Comparison of ENCODE assay signal across 32 cellular contexts in genomic region chr13:58827904-58828303, GRCh38.
"Had no signal": no experiment of that assay in that cellular context is flagged by ENCODE, and none has a peak within 500 bp of the region (broad histone marks: within the 10 kb centered on the region; RNA-seq: fewer than 3 reads in every experiment).

No MANE protein-coding gene starts in this region.

- H3K4me3 ChIP-seq: adrenal gland, ascending aorta, body of pancreas, breast epithelium, cardiac muscle cell had no signal

- H3K9me3 ChIP-seq: adrenal gland, ascending aorta, body of pancreas had no signal

- H3K27ac ChIP-seq: adrenal gland, ascending aorta, body of pancreas, brain microvascular endothelial cell, breast epithelium, cardiac muscle cell had no signal

- ATAC-seq: activated naive CD4-positive, alpha-beta T cell treated with anti-CD3 and anti-CD28 coated beads, Interleukin-2, amount 50 U/mL, for 72 hours; activated naive CD8-positive, alpha-beta T cell treated with anti-CD3 and anti-CD28 coated beads, Interleukin-2, amount 50 U/mL, for 24 hours; activated T-cell treated with anti-CD3 and anti-CD28 coated beads, Interleukin-2, amount 50 U/mL, for 4 hours; activated T-cell treated with anti-CD3 and anti-CD28 coated beads, Interleukin-2, amount 50 U/mL, for 72 hours; activated T-helper 17 cell treated with anti-CD3 and anti-CD28 coated beads, Interleukin-2, amount 50 U/mL, for 72 hours; body of pancreas had no signal

- DNase-seq: activated effector memory CD4-positive, alpha-beta T cell treated with anti-CD3 and anti-CD28 coated beads, Interleukin-2, amount 50 U/mL, for 16 hours; activated effector memory CD4-positive, alpha-beta T cell treated with Interleukin-2 at 50 U/mL for 16 hours; activated gamma-delta T cell; activated gamma-delta T cell treated with Interleukin-2 at 50 U/mL for 16 hours; activated naive CD4-positive, alpha-beta T cell; activated naive CD4-positive, alpha-beta T cell treated with anti-CD3 and anti-CD28 coated beads for 36 hours; activated naive CD4-positive, alpha-beta T cell treated with anti-CD3 and anti-CD28 coated beads, Interleukin-2, amount 10 ng/mL, durations not matched to agents 7 days and 5 days; activated naive CD4-positive, alpha-beta T cell treated with anti-CD3 and anti-CD28 coated beads, Interleukin-2, amount 50 U/mL, for 16 hours; activated naive CD4-positive, alpha-beta T cell treated with Interleukin-2 at 50 U/mL for 16 hours; activated naive CD8-positive, alpha-beta T cell treated with anti-CD3 and anti-CD28 coated beads for 36 hours; activated naive CD8-positive, alpha-beta T cell treated with anti-CD3 and anti-CD28 coated beads, Interleukin-2, amount 10 ng/mL, durations not matched to agents 7 days and 5 days; activated naive CD8-positive, alpha-beta T cell treated with anti-CD3 and anti-CD28 coated beads, Interleukin-2, amount 50 U/mL, for 24 hours; activated T-cell treated with anti-CD3 and anti-CD28 coated beads, Interleukin-2, amount 50 U/mL, for 1 hour; activated T-cell treated with anti-CD3 and anti-CD28 coated beads, Interleukin-2, amount 50 U/mL, for 24 hours; activated T-cell treated with anti-CD3 and anti-CD28 coated beads, Interleukin-2, amount 50 U/mL, for 4 hours; activated T-cell treated with anti-CD3 and anti-CD28 coated beads, Interleukin-2, amount 50 U/mL, for 48 hours; activated T-cell treated with anti-CD3 and anti-CD28 coated beads, Interleukin-2, amount 50 U/mL, for 72 hours; adrenal gland; amniotic stem cell; amygdala; anterior cingulate cortex; aorta; body of pancreas; brain microvascular endothelial cell; caudate nucleus; central memory CD4-positive, alpha-beta T cell; cerebellar nuclear complex had no signal

- H3K27me3 ChIP-seq: adrenal gland, ascending aorta, body of pancreas, brain microvascular endothelial cell, breast epithelium, cardiac muscle cell had no signal

- H3K36me3 ChIP-seq: adrenal gland, ascending aorta, brain microvascular endothelial cell, breast epithelium, cardiac muscle cell had no signal
